1 cellular context compared by ENCODE assay signal in genomic region chr4:186617921-186618320, GRCh38.
TF ChIP-seq lines count a peak whose summit lies in the region.

No MANE protein-coding gene starts in this region.

TF ChIP-seq in HCT116, 20 proteins besides CTCF, POLR2A, EP300 and RAD21 (continued from another document):
- TF ChIP-seq SIN3A (IDR thresholded peaks at IDR 0.05; ENCODE audit: low read depth) = no peak
